14 cellular contexts compared by ENCODE assay signal in the genomic region with DNA sequence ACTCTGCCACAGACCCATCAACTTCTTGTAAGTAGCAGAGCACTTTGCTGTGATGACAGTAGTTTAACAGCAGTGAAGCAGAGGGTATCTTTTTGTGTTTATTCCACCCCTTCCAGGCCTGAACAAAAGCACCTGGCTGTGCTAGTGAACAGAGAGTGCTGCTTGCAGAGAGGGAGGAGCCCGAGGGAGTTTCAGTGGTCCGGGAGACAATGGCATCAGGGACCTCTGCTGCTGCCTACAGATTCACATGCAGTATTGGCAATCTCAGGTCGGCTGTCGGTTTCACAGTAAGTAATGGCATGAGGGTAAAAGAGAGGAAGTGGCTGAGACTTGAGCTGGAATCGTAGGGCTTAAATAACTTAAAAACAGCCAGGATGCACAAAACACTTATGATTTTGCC.
A peak's percentile ranks its signal among the peaks of the same experiment; 100 is the strongest.
DNase-seq lines count a peak whose midpoint lies in the region; ATAC-seq and TF ChIP-seq lines count a peak whose summit lies in the region.
"Had no signal": no experiment of that assay in that cellular context is flagged by ENCODE, and none has a peak within 500 bp of the region (broad histone marks: within the 10 kb centered on the region; RNA-seq: fewer than 3 reads in every experiment).

No MANE protein-coding gene starts in this region.

- H3K4me1 Mint-ChIP-seq in activated CD8-positive, alpha-beta T cell treated with anti-CD3 and anti-CD28 coated beads, Interleukin-2, amount 10 ng/mL, durations not matched to agents 7 days and 5 days (ENCODE audit: low read depth): peaks cover 7% of the 10 kb centered on the region
- H3K4me1 Mint-ChIP-seq in type B pancreatic cell (ENCODE audit: unreplicated experiment): peaks cover 27% of the 10 kb centered on the region

- H3K27ac Mint-ChIP-seq in activated CD8-positive, alpha-beta T cell treated with anti-CD3 and anti-CD28 coated beads, Interleukin-2, amount 10 ng/mL, durations not matched to agents 7 days and 5 days: no peak overlapping the region
- H3K27ac Mint-ChIP-seq in type B pancreatic cell: peak overlapping the region; percentile 8

- 19% methylated on average over 5 of the region's 5 CpGs for WGBS in esophagus muscularis mucosa

- no peak overlapping the region for H3K4me3 ChIP-seq in esophagus muscularis mucosa
- H3K4me3 ChIP-seq: gastrocnemius medialis, upper lobe of left lung had no signal

- POLR2A ChIA-PET in activated CD8-positive, alpha-beta T cell treated with anti-CD3 and anti-CD28 coated beads, Interleukin-2, amount 10 ng/mL, durations not matched to agents 7 days and 5 days (lab: Charles Lee): no interaction called here

- H3K27me3 Mint-ChIP-seq in activated CD8-positive, alpha-beta T cell treated with anti-CD3 and anti-CD28 coated beads, Interleukin-2, amount 10 ng/mL, durations not matched to agents 7 days and 5 days (ENCODE audit: low read depth): no peaks in the 10 kb centered on the region
- no peaks in the 10 kb centered on the region for H3K27me3 Mint-ChIP-seq in type B pancreatic cell

- no peak for TF ChIP-seq POLR2A in esophagus muscularis mucosa (IDR thresholded peaks at IDR 0.05; ENCODE audit: low read depth)

- H3K36me3 Mint-ChIP-seq in activated CD8-positive, alpha-beta T cell treated with anti-CD3 and anti-CD28 coated beads, Interleukin-2, amount 10 ng/mL, durations not matched to agents 7 days and 5 days (ENCODE audit: low read depth): no peaks in the 10 kb centered on the region
- no peaks in the 10 kb centered on the region for H3K36me3 Mint-ChIP-seq in type B pancreatic cell

- CTCF ChIA-PET in activated CD8-positive, alpha-beta T cell treated with anti-CD3 and anti-CD28 coated beads, Interleukin-2, amount 10 ng/mL, durations not matched to agents 7 days and 5 days (lab: Charles Lee): no interaction called here

- H3K27me3 ChIP-seq in esophagus muscularis mucosa: no peaks in the 10 kb centered on the region
- H3K27me3 ChIP-seq: BE2C, gastrocnemius medialis, upper lobe of left lung had no signal

- no peak for TF ChIP-seq EP300 in esophagus muscularis mucosa (IDR thresholded peaks at IDR 0.05)

- no peak overlapping the region for H3K4me3 Mint-ChIP-seq in activated CD8-positive, alpha-beta T cell treated with anti-CD3 and anti-CD28 coated beads, Interleukin-2, amount 10 ng/mL, durations not matched to agents 7 days and 5 days
- peak overlapping the region; percentile 22 for H3K4me3 Mint-ChIP-seq in type B pancreatic cell

- no peak for TF ChIP-seq CTCF in type B pancreatic cell (conservative IDR thresholded peaks at IDR 0.05)
- no peak for TF ChIP-seq CTCF in esophagus muscularis mucosa (IDR thresholded peaks at IDR 0.05)

- DNase-seq in stimulated activated CD4-positive, alpha-beta T cell treated with anti-CD3 and anti-CD28 coated beads, Interleukin-15, amount 100 ng/mL, for 24 hours: peak; percentile 1
- no peak for DNase-seq in stimulated activated CD4-positive, alpha-beta T cell treated with anti-CD3 and anti-CD28 coated beads, Interleukin-4, amount 100 ng/mL, for 24 hours
- peak; percentile 11 for DNase-seq in KBM-7
- DNase-seq in activated CD8-positive, alpha-beta T cell treated with anti-CD3 and anti-CD28 coated beads, Interleukin-2, amount 10 ng/mL, durations not matched to agents 7 days and 5 days: peak; percentile 19
- DNase-seq in type B pancreatic cell (ENCODE audit: extremely low spot score, unreplicated experiment): no peak
- DNase-seq in esophagus muscularis mucosa (ENCODE audit: extremely low spot score): no peak
- no peak for DNase-seq in MV-4-11 (lab: John Stamatoyannopoulos, UW)
- DNase-seq: activated gamma-delta T cell treated with Interleukin-2 at 50 U/mL for 16 hours, BE2C, dermis blood vessel endothelial cell, gastrocnemius medialis, midbrain, upper lobe of left lung had no signal

- H3K9me3 ChIP-seq in esophagus muscularis mucosa: no peaks in the 10 kb centered on the region
- H3K9me3 ChIP-seq: BE2C had no signal

- no peaks in the 10 kb centered on the region for H3K4me1 ChIP-seq in esophagus muscularis mucosa
- H3K4me1 ChIP-seq: BE2C, gastrocnemius medialis, upper lobe of left lung had no signal

- in situ Hi-C loops in KBM-7 (cut with MboI; ENCODE audit: low pct_unique_long_range_greater_than_20kb, low sequenced_read_pairs): no loop called here

- H3K36me3 ChIP-seq in esophagus muscularis mucosa: no peaks in the 10 kb centered on the region
- H3K36me3 ChIP-seq: BE2C, gastrocnemius medialis, upper lobe of left lung had no signal

- H3K27ac ChIP-seq in esophagus muscularis mucosa (replicated peaks in 1 of 4): no peak overlapping the region
- H3K27ac ChIP-seq: gastrocnemius medialis, upper lobe of left lung had no signal

- intact Hi-C loops in esophagus muscularis mucosa (cut with DNase I): no loop called here

- ATAC-seq in activated CD8-positive, alpha-beta T cell treated with anti-CD3 and anti-CD28 coated beads, Interleukin-2, amount 10 ng/mL, durations not matched to agents 7 days and 5 days: no peak
- no peak for ATAC-seq in HG02678 (IDR thresholded peaks at IDR 0.05; ENCODE audit: unreplicated experiment)
- ATAC-seq: gastrocnemius medialis had no signal

- H3K9me3 Mint-ChIP-seq in activated CD8-positive, alpha-beta T cell treated with anti-CD3 and anti-CD28 coated beads, Interleukin-2, amount 10 ng/mL, durations not matched to agents 7 days and 5 days (ENCODE audit: insufficient read depth): no peaks in the 10 kb centered on the region
- H3K9me3 Mint-ChIP-seq in type B pancreatic cell: peaks cover 10% of the 10 kb centered on the region

Comparison
In these comparisons a context has a peak if more than half of its experiments do, and no peak if none do; other contexts are left out.
1. DNase-seq: peak in stimulated activated CD4-positive, alpha-beta T cell treated with anti-CD3 and anti-CD28 coated beads, Interleukin-15, amount 100 ng/mL, for 24 hours (single experiment), KBM-7 (single experiment) and activated CD8-positive, alpha-beta T cell treated with anti-CD3 and anti-CD28 coated beads, Interleukin-2, amount 10 ng/mL, durations not matched to agents 7 days and 5 days (single experiment); none in stimulated activated CD4-positive, alpha-beta T cell treated with anti-CD3 and anti-CD28 coated beads, Interleukin-4, amount 100 ng/mL, for 24 hours (single experiment), type B pancreatic cell (single experiment), esophagus muscularis mucosa (single experiment) and MV-4-11 (single experiment).